ENCODE assay signal across 29 cellular contexts in the genomic region with DNA sequence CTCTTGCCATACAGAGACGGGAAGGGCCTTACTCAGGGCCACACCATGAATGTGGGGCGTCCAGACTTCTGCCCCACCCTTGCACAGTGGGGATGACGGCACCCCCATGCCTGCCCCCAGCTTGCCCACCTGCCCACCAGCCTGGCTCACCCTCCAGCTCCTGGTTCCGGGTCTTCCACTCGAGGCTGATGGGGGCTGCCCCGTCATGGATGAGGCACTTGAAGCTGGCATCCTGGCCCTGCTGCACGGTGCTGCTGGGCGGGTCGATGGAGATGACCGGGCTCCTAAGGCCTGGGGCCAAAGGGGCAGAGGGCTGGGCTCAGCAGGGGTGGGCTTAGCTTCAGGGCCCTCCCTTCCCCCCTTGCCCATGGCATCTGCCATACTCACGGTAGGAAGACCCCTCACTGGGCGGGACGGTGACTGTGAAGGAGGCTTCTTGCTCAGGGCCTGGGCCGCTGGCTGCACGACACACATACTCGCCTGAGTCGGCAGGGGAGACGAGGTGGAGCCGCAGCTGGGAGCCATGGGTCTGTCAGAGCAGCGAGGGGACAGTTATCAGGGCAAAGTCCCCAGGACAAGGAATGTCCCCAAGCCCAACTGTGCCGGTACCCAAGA. TPM values are rescaled to one million over a fixed set of nuclear protein-coding genes. Genes with fewer than 3 reads are reported as not detected.
"Had no signal": no experiment of that assay in that cellular context is flagged by ENCODE, and none has a peak within 500 bp of the region (broad histone marks: within the 10 kb centered on the region; RNA-seq: fewer than 3 reads in every experiment).

No MANE protein-coding gene starts in this region.

- H3K4me1 ChIP-seq: colonic mucosa had no signal

- DNase-seq: activated B cell treated with CpG ODN at 0.5 μM for 24 hours; activated CD4-positive, alpha-beta T cell treated with anti-CD3 and anti-CD28 coated beads for 48 hours; activated CD4-positive, alpha-beta T cell treated with anti-CD3 and anti-CD28 coated beads, Interleukin-2, amount 50 U/mL, for 1 hour; activated CD4-positive, alpha-beta T cell treated with anti-CD3 and anti-CD28 coated beads, Interleukin-2, amount 50 U/mL, for 48 hours; activated CD8-positive, alpha-beta memory T cell treated with anti-CD3 and anti-CD28 coated beads for 24 hours; activated CD8-positive, alpha-beta T cell treated with anti-CD3 and anti-CD28 coated beads for 36 hours; activated effector memory CD4-positive, alpha-beta T cell treated with Interleukin-2 at 50 U/mL for 16 hours; activated gamma-delta T cell treated with Interleukin-2 at 50 U/mL for 16 hours; activated naive CD4-positive, alpha-beta T cell treated with anti-CD3 and anti-CD28 coated beads, Interleukin-2, amount 50 U/mL, for 16 hours; activated naive CD4-positive, alpha-beta T cell treated with Interleukin-2 at 50 U/mL for 16 hours; activated T-cell treated with anti-CD3 and anti-CD28 coated beads, Interleukin-2, amount 50 U/mL, for 4 hours; amniotic stem cell; anterior cingulate cortex; brain microvascular endothelial cell; caudate nucleus; cerebellar nuclear complex; colonic mucosa; effector CD8-positive, alpha-beta T cell; foreskin fibroblast; head of caudate nucleus; T-cell; T-helper 9 cell; WERI-Rb-1 had no signal

- H3K9me3 ChIP-seq: colonic mucosa had no signal

- FAIRE-seq: astrocyte, endometrium, frontal cortex had no signal

- ATAC-seq: activated CD4-positive, CD25-positive, alpha-beta regulatory T cell treated with anti-CD3 and anti-CD28 coated beads, Interleukin-2, amount 50 U/mL, for 24 hours; activated CD8-positive, alpha-beta T cell treated with anti-CD3 and anti-CD28 coated beads for 36 hours; activated T-cell treated with anti-CD3 and anti-CD28 coated beads, Interleukin-2, amount 50 U/mL, for 4 hours; activated T-helper 17 cell treated with anti-CD3 and anti-CD28 coated beads, Interleukin-2, amount 50 U/mL, for 72 hours; T-cell had no signal

- H3K27me3 ChIP-seq: brain microvascular endothelial cell, colonic mucosa had no signal

- H3K27ac ChIP-seq: brain microvascular endothelial cell, colonic mucosa, WERI-Rb-1 had no signal

- H3K4me3 ChIP-seq: colonic mucosa had no signal

RNA-seq across cellular contexts. Expression of a gene that starts 29.9 kb away (rescaled TPM):
- total RNA-seq: activated T-helper 17 cell treated with anti-CD3 and anti-CD28 coated beads, Interleukin-2, amount 50 U/mL, for 72 hours; dermis microvascular lymphatic vessel endothelial cell; frontal cortex had no signal
